ENCODE assay signal across 19 cellular contexts in the genomic region with DNA sequence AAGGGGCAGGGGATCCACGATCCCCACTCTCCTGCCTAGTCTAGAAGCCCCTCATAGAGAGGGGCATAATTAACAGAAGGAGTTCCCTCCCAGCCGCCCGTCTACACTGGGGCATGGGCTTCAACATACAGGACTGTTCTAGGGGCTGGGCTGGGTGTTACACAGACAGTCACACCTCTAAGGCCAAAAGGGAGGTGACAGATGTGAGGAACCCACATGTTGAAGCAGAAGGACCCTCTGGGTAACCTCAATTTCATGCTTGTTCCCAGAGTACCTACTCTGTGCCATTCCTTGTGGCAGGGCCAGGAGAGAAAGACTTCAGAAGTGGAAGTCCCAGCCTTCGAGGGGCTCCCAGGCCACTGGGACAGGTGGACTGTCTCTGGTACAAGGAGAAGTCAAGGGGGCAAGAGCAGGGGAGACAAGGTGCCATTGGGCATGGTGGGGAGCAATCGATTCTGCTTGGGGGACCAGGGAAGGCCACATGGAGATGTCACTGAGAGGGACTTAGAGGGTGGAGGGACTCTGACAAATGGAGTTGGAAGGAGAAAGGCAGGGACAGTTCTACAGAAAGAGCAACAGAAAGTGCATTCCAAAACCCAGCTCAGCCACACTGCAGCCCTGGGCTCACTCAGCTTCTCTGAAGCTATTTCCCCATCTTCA.
DNase-seq lines count a peak whose midpoint lies in the region; ATAC-seq and TF ChIP-seq lines count a peak whose summit lies in the region.
"Had no signal": no experiment of that assay in that cellular context is flagged by ENCODE, and none has a peak within 500 bp of the region (broad histone marks: within the 10 kb centered on the region; RNA-seq: fewer than 3 reads in every experiment).

No MANE protein-coding gene starts in this region.

- H3K36me3 ChIP-seq in HEK293 (ENCODE audit: control insufficient read depth in 2 of 2, insufficient read depth in 1 of 2, low read length in 2 of 2) (no peaks in the 10 kb centered on the region), suprapubic skin (no peaks in the 10 kb centered on the region), esophagus squamous epithelium (no peaks in the 10 kb centered on the region)
- H3K36me3 ChIP-seq: BE2C had no signal

- H3K9me3 Mint-ChIP-seq in chondrocyte (ENCODE audit: low read depth) (no peaks in the 10 kb centered on the region), natural killer cell (no peaks in the 10 kb centered on the region)
- H3K9me3 Mint-ChIP-seq: CD8-positive, alpha-beta T cell had no signal

- intact Hi-C loops in natural killer cell (cut with micrococcal nuclease): no loop called here
- intact Hi-C loops in esophagus squamous epithelium (cut with DNase I): no loop called here

- POLR2A ChIA-PET in HEK293 (lab: Yijun Ruan, JAX): no interaction called here

- H3K4me1 Mint-ChIP-seq in chondrocyte (ENCODE audit: low read depth) (peaks cover 26% of the 10 kb centered on the region), natural killer cell (peaks cover 25 to 33% of the 10 kb centered on the region in 2 donors)

- no peaks in the 10 kb centered on the region for H3K9me3 ChIP-seq in HEK293 (ENCODE audit: control insufficient read depth, insufficient read depth, low read depth, low read length)
- no peaks in the 10 kb centered on the region for H3K9me3 ChIP-seq in suprapubic skin
- no peaks in the 10 kb centered on the region for H3K9me3 ChIP-seq in esophagus squamous epithelium
- H3K9me3 ChIP-seq: BE2C had no signal

- ATAC-seq in natural killer cell (peak in 1 of 3 donors; percentile 83), GM19023 (IDR thresholded peaks at IDR 0.05; ENCODE audit: unreplicated experiment) (no peak)
- ATAC-seq: CD8-positive, alpha-beta T cell had no signal

- H3K27ac ChIP-seq in HEK293 (ENCODE audit: extremely low read depth, low read depth, low read length): no peak overlapping the region
- no peak overlapping the region for H3K27ac ChIP-seq in suprapubic skin
- H3K27ac ChIP-seq in esophagus squamous epithelium: no peak overlapping the region
- H3K27ac ChIP-seq: RWPE1 had no signal

- H3K36me3 Mint-ChIP-seq in chondrocyte (ENCODE audit: low read depth): no peaks in the 10 kb centered on the region
- H3K36me3 Mint-ChIP-seq in natural killer cell: no peaks in the 10 kb centered on the region
- H3K36me3 Mint-ChIP-seq: CD8-positive, alpha-beta T cell had no signal

- H3K27me3 ChIP-seq in suprapubic skin (no peaks in the 10 kb centered on the region), esophagus squamous epithelium (peaks cover 0 to 9% (median 0%) of the 10 kb centered on the region in 4 donors)
- H3K27me3 ChIP-seq: BE2C had no signal

- TF ChIP-seq EP300 in suprapubic skin (IDR thresholded peaks at IDR 0.05): no peak

- H3K27me3 Mint-ChIP-seq in chondrocyte (ENCODE audit: low read depth): peaks cover 25% of the 10 kb centered on the region
- peaks cover 10 to 11% of the 10 kb centered on the region in 2 donors for H3K27me3 Mint-ChIP-seq in natural killer cell (ENCODE audit: low read depth in 2 of 2)

- TF ChIP-seq POLR2A in suprapubic skin (IDR thresholded peaks at IDR 0.05) (no peak), esophagus squamous epithelium (IDR thresholded peaks at IDR 0.05) (no peak)

- H3K4me3 Mint-ChIP-seq in chondrocyte (ENCODE audit: unreplicated experiment) (no peak overlapping the region), natural killer cell (peak overlapping the region; percentile 1)
- H3K4me3 Mint-ChIP-seq: CD8-positive, alpha-beta T cell had no signal

- no peaks in the 10 kb centered on the region; the same call in 1 of the 2 replicates for H3K4me1 ChIP-seq in HEK293 (ENCODE audit: control insufficient read depth, insufficient read depth, low read length)
- H3K4me1 ChIP-seq in suprapubic skin: peaks cover 57% of the 10 kb centered on the region
- H3K4me1 ChIP-seq in esophagus squamous epithelium: peaks cover 18 to 45% (median 33%) of the 10 kb centered on the region in 3 donors

- H3K27ac Mint-ChIP-seq in chondrocyte (ENCODE audit: unreplicated experiment) (no peak overlapping the region), natural killer cell (peak overlapping the region in 1 of 2 donors; percentile 38)
- H3K27ac Mint-ChIP-seq: CD8-positive, alpha-beta T cell had no signal

- DNase-seq in chondrocyte (ENCODE audit: low spot score): peak; percentile 41
- DNase-seq in natural killer cell: no peak
- peak; percentile 42 to 55 for DNase-seq in suprapubic skin (ENCODE audit: low spot score in 2 of 2)
- no peak for DNase-seq in NCI-H1417 (lab: John Stamatoyannopoulos, UW)
- DNase-seq in esophagus squamous epithelium (lab: John Stamatoyannopoulos, UW): no peak
- DNase-seq: BE2C; CD8-positive, alpha-beta T cell; DMS79 treated with DMSO at 0.1 percent for 48 hours; GDM1; KG1; NCI-H1048; NCI-H2107; NCI-H226; NCI-H69; NK-92 treated with Interleukin-12 subunit alpha and Interleukin-12 subunit beta, amount 100 ng/mL, for 24 hours; OCI-M1 had no signal

- CTCF ChIA-PET in HEK293 (lab: Yijun Ruan, JAX): interaction anchor here (0.7 kb wide), 1 partner anchor 522 kb away, joined by 3 read pairs; no protein-coding TSS in a partner anchor

- H3K4me3 ChIP-seq in HEK293 (ENCODE audit: low read depth, low read length) (no peak overlapping the region), suprapubic skin (no peak overlapping the region), esophagus squamous epithelium (no peak overlapping the region)

- TF ChIP-seq CTCF in HEK293 (tag by site-specific recombination; IDR thresholded peaks at IDR 0.05) (no peak), chondrocyte (IDR thresholded peaks at IDR 0.05) (no peak), natural killer cell (IDR thresholded peaks at IDR 0.05) (no peak), suprapubic skin (IDR thresholded peaks at IDR 0.05) (no peak), esophagus squamous epithelium (IDR thresholded peaks at IDR 0.05) (no peak)

- WGBS in suprapubic skin: 93% methylated on average over 3 of the region's 5 CpGs
- WGBS in esophagus squamous epithelium, 2 donors: 57 to 100% methylated on average over 1 of the region's 5 CpGs

TF ChIP-seq in HEK293, 187 proteins besides CTCF, POLR2A, EP300 and RAD21:
- TF ChIP-seq, protein P1, sequence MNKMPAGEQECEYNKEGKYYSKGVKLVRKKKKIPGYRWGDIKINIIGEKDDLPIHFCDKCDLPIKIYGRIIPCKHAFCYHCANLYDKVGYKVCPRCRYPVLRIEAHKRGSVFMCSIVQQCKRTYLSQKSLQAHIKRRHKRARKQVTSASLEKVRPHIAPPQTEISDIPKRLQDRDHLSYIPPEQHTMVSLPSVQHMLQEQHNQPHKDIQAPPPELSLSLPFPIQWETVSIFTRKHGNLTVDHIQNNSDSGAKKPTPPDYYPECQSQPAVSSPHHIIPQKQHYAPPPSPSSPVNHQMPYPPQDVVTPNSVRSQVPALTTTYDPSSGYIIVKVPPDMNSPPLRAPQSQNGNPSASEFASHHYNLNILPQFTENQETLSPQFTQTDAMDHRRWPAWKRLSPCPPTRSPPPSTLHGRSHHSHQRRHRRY (tag by site-specific recombination; IDR thresholded peaks at IDR 0.05): no peak
- TF ChIP-seq PRDM1 (tag by site-specific recombination; IDR thresholded peaks at IDR 0.05): peak; percentile 49; the same call in 1 of the 2 replicates

Comparison
In these comparisons a context has a peak if more than half of its experiments do, and no peak if none do; other contexts are left out.
1. DNase-seq: peak in chondrocyte (single experiment) and suprapubic skin (2 of 2); none in natural killer cell (single experiment), NCI-H1417 (0 of 3) and esophagus squamous epithelium (single experiment).